ENCODE assay signal across 1 cellular context in the genomic region with DNA sequence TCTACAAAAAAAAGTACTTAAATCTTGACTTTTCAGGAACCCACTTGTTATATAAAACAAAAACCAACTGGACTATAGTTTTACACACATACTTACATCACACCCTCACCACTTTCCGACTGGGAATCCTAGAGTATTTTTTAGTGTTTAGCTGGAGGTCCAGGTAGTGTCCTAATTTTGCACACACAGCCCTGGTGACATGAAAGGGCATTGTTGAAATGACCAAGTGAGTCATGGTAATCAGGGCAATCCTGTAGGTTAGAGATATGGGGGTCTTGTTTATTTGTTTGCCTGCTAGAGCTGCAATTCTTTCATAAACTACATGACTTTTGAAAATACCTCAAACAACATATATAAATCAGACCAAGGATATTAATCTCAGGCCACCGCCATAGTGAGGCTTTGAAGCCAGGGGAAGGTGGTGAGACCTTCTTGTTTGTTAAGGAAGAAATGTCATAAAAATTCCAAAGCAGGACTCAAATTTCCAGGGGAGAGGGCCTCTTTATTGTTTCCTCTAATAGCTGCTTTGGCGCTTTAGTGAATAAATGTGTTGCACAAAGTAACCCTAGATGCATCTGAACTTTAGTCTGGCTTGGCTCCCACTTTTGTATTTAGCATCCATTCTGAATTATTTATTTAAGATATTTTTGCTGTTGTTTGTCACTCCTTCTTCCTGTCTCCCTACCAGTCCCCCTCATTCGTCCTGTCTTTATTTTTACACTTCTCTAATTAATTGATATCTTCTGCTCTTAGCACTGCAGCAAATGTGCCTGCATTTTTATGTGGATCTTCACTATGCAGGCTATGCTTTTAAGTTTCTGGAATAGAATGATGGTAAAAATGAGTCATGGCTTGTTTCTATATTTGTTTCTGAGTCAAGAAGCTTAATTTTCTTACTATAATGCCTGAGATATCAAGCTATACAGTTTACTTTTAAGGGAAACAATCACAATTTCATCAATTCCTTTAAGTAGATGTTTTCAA.
A peak's percentile ranks its signal among the peaks of the same experiment; 100 is the strongest.
TF ChIP-seq lines count a peak whose summit lies in the region.

No MANE protein-coding gene starts in this region.

TF ChIP-seq in HEK293, 187 proteins besides CTCF, POLR2A, EP300 and RAD21 (continued from another document and continues in another):
- TF ChIP-seq, protein P1, sequence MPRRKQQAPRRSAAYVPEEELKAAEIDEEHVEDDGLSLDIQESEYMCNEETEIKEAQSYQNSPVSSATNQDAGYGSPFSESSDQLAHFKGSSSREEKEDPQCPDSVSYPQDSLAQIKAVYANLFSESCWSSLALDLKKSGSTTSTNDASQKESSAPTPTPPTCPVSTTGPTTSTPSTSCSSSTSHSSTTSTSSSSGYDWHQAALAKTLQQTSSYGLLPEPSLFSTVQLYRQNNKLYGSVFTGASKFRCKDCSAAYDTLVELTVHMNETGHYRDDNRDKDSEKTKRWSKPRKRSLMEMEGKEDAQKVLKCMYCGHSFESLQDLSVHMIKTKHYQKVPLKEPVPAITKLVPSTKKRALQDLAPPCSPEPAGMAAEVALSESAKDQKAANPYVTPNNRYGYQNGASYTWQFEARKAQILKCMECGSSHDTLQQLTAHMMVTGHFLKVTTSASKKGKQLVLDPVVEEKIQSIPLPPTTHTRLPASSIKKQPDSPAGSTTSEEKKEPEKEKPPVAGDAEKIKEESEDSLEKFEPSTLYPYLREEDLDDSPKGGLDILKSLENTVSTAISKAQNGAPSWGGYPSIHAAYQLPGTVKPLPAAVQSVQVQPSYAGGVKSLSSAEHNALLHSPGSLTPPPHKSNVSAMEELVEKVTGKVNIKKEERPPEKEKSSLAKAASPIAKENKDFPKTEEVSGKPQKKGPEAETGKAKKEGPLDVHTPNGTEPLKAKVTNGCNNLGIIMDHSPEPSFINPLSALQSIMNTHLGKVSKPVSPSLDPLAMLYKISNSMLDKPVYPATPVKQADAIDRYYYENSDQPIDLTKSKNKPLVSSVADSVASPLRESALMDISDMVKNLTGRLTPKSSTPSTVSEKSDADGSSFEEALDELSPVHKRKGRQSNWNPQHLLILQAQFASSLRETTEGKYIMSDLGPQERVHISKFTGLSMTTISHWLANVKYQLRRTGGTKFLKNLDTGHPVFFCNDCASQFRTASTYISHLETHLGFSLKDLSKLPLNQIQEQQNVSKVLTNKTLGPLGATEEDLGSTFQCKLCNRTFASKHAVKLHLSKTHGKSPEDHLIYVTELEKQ (tag by site-specific recombination; IDR thresholded peaks at IDR 0.05; ENCODE audit: borderline replicate concordance) = no peak
- no peak for TF ChIP-seq ZNF610 (tag by site-specific recombination; IDR thresholded peaks at IDR 0.05; ENCODE audit: borderline replicate concordance)
- TF ChIP-seq ZNF658 (tag by site-specific recombination; IDR thresholded peaks at IDR 0.05) = no peak
- no peak for TF ChIP-seq ZBTB8A (tag by site-specific recombination; IDR thresholded peaks at IDR 0.05)
- TF ChIP-seq ZNF654 (tag by site-specific recombination; IDR thresholded peaks at IDR 0.05; ENCODE audit: low read depth) = no peak
- no peak for TF ChIP-seq ZNF112 (tag by site-specific recombination; IDR thresholded peaks at IDR 0.05)
- TF ChIP-seq ZNF596 (tag by site-specific recombination; IDR thresholded peaks at IDR 0.05) = no peak
- TF ChIP-seq ZNF510 (tag by site-specific recombination; IDR thresholded peaks at IDR 0.05; ENCODE audit: insufficient replicate concordance) = no peak
- no peak for TF ChIP-seq ZIC2 (tag by site-specific recombination; IDR thresholded peaks at IDR 0.05)
- TF ChIP-seq ZNF133 (tag by site-specific recombination; IDR thresholded peaks at IDR 0.05) = no peak
- TF ChIP-seq ZNF549 (tag by site-specific recombination; IDR thresholded peaks at IDR 0.05) = no peak
- no peak for TF ChIP-seq ZBTB48 (tag by site-specific recombination; IDR thresholded peaks at IDR 0.05)
- TF ChIP-seq ZFHX2 (tag by site-specific recombination; conservative IDR thresholded peaks at IDR 0.05) = no peak
- no peak for TF ChIP-seq ZBTB11 (tag by site-specific recombination; conservative IDR thresholded peaks at IDR 0.05; ENCODE audit: low read depth)
- no peak for TF ChIP-seq ZNF791 (tag by site-specific recombination; IDR thresholded peaks at IDR 0.05)
- TF ChIP-seq ZNF202 (tag by site-specific recombination; IDR thresholded peaks at IDR 0.05; ENCODE audit: borderline replicate concordance) = no peak
- TF ChIP-seq ZNF155 (tag by site-specific recombination; IDR thresholded peaks at IDR 0.05) = no peak
- TF ChIP-seq ZBTB21 (tag by site-specific recombination; IDR thresholded peaks at IDR 0.05) = no peak
- peak; percentile 78 for TF ChIP-seq ZNF692 (tag by site-specific recombination; IDR thresholded peaks at IDR 0.05)
- TF ChIP-seq REST (tag by site-specific recombination; IDR thresholded peaks at IDR 0.05) = no peak
- TF ChIP-seq ZNF747 (tag by site-specific recombination; IDR thresholded peaks at IDR 0.05) = no peak
- no peak for TF ChIP-seq KLF8 (tag by site-specific recombination; IDR thresholded peaks at IDR 0.05)
- TF ChIP-seq, protein P2, sequence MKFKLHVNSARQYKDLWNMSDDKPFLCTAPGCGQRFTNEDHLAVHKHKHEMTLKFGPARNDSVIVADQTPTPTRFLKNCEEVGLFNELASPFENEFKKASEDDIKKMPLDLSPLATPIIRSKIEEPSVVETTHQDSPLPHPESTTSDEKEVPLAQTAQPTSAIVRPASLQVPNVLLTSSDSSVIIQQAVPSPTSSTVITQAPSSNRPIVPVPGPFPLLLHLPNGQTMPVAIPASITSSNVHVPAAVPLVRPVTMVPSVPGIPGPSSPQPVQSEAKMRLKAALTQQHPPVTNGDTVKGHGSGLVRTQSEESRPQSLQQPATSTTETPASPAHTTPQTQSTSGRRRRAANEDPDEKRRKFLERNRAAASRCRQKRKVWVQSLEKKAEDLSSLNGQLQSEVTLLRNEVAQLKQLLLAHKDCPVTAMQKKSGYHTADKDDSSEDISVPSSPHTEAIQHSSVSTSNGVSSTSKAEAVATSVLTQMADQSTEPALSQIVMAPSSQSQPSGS (tag by site-specific recombination; IDR thresholded peaks at IDR 0.05; ENCODE audit: low read depth) = no peak
- TF ChIP-seq ZNF184 (tag by site-specific recombination; IDR thresholded peaks at IDR 0.05) = no peak
- no peak for TF ChIP-seq ZNF311 (tag by site-specific recombination; IDR thresholded peaks at IDR 0.05; ENCODE audit: borderline replicate concordance)
- TF ChIP-seq ZNF324 (tag by site-specific recombination; IDR thresholded peaks at IDR 0.05) = no peak
- peak; percentile 53; the same call in 1 of the 2 replicates for TF ChIP-seq TCF7L2 (IDR thresholded peaks at IDR 0.05; ENCODE audit: borderline replicate concordance, low read depth, low read length)
- TF ChIP-seq ZNF19 (tag by site-specific recombination; IDR thresholded peaks at IDR 0.05; ENCODE audit: low read depth) = no peak
- no peak for TF ChIP-seq ZNF624 (tag by site-specific recombination; IDR thresholded peaks at IDR 0.05)
- TF ChIP-seq ZNF580 (tag by site-specific recombination; IDR thresholded peaks at IDR 0.05) = no peak
- no peak for TF ChIP-seq ZNF488 (tag by site-specific recombination; IDR thresholded peaks at IDR 0.05)
- no peak for TF ChIP-seq ZNF341 (tag by site-specific recombination; IDR thresholded peaks at IDR 0.05; ENCODE audit: low read depth)
- no peak for TF ChIP-seq ZEB2 (tag by site-specific recombination; IDR thresholded peaks at IDR 0.05)
- TF ChIP-seq FEZF1 (tag by site-specific recombination; IDR thresholded peaks at IDR 0.05) = peak; percentile 55; the same call in 1 of the 2 replicates
- no peak for TF ChIP-seq ZNF677 (tag by site-specific recombination; IDR thresholded peaks at IDR 0.05)
- TF ChIP-seq ZNF600 (tag by site-specific recombination; IDR thresholded peaks at IDR 0.05) = peak; percentile 58; the same call in 1 of the 2 replicates
- 0 out of 2 replicates have a peak, but pooled peaks have one; percentile 61 for TF ChIP-seq ZNF561 (tag by site-specific recombination; IDR thresholded peaks at IDR 0.05; ENCODE audit: borderline replicate concordance)
- TF ChIP-seq, protein P3, sequence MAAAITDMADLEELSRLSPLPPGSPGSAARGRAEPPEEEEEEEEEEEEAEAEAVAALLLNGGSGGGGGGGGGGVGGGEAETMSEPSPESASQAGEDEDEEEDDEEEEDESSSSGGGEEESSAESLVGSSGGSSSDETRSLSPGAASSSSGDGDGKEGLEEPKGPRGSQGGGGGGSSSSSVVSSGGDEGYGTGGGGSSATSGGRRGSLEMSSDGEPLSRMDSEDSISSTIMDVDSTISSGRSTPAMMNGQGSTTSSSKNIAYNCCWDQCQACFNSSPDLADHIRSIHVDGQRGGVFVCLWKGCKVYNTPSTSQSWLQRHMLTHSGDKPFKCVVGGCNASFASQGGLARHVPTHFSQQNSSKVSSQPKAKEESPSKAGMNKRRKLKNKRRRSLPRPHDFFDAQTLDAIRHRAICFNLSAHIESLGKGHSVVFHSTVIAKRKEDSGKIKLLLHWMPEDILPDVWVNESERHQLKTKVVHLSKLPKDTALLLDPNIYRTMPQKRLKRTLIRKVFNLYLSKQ (tag by site-specific recombination; IDR thresholded peaks at IDR 0.05; ENCODE audit: borderline replicate concordance) = no peak
- TF ChIP-seq, protein P4, sequence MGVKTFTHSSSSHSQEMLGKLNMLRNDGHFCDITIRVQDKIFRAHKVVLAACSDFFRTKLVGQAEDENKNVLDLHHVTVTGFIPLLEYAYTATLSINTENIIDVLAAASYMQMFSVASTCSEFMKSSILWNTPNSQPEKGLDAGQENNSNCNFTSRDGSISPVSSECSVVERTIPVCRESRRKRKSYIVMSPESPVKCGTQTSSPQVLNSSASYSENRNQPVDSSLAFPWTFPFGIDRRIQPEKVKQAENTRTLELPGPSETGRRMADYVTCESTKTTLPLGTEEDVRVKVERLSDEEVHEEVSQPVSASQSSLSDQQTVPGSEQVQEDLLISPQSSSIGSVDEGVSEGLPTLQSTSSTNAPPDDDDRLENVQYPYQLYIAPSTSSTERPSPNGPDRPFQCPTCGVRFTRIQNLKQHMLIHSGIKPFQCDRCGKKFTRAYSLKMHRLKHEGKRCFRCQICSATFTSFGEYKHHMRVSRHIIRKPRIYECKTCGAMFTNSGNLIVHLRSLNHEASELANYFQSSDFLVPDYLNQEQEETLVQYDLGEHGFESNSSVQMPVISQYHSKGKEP (tag by site-specific recombination; IDR thresholded peaks at IDR 0.05) = peak; percentile 51; the same call in 1 of the 2 replicates
- TF ChIP-seq ZXDB (tag by site-specific recombination; IDR thresholded peaks at IDR 0.05) = no peak
